In the genomic region with DNA sequence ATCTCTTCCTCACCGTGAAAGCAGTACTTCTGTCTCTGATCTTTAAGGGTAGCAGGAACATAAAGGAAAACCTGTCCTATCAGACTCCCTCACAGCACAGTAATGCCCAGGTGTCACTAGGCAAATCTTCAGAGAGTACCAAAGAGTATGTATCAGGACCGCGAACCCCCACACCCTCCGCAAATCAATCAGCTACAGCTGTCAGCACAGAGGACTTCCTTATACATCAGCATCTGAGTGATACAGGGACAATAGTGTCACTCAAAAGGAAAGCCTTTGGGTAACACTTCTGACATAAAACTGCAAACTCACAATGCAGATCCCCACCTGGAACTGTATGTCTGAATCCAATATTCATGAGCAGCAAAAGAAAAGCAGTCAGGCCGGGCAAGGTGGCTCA, we compare ENCODE assay signal across 11 cellular contexts. TPM values are rescaled to one million over a fixed set of nuclear protein-coding genes. Genes with fewer than 3 reads are reported as not detected.
A peak's percentile ranks its signal among the peaks of the same experiment; 100 is the strongest.
DNase-seq lines count a peak whose midpoint lies in the region; ATAC-seq and TF ChIP-seq lines count a peak whose summit lies in the region.
"Had no signal": no experiment of that assay in that cellular context is flagged by ENCODE, and none has a peak within 500 bp of the region (broad histone marks: within the 10 kb centered on the region; RNA-seq: fewer than 3 reads in every experiment).

No MANE protein-coding gene starts in this region.

- intact Hi-C loops in left cardiac atrium (cut with DNase I), result loop anchor here (10.0 kb wide), 2 partner anchors 50 to 90 kb away; no protein-coding TSS in a partner anchor
- intact Hi-C loops in transverse colon (cut with DNase I; ENCODE audit: low total_unique reads), result no loop called here

- TF ChIP-seq CTCF in right atrium auricular region (IDR thresholded peaks at IDR 0.05), result no peak
- TF ChIP-seq CTCF in transverse colon (IDR thresholded peaks at IDR 0.05), result no peak

- WGBS in transverse colon (ENCODE audit: low coverage in 1 of 2), 2 donors, result 63 to 88% methylated on average over 1 to 5 of the region's 5 CpGs

- H3K9me3 ChIP-seq in right atrium auricular region, result no peaks in the 10 kb centered on the region
- no peaks in the 10 kb centered on the region for H3K9me3 ChIP-seq in T-helper 17 cell (ENCODE audit: control insufficient read depth, low read length, poor library complexity, severe bottlenecking)
- no peaks in the 10 kb centered on the region for H3K9me3 ChIP-seq in transverse colon

- H3K4me1 Mint-ChIP-seq in T-helper 17 cell, result peaks cover 40% of the 10 kb centered on the region
- peaks cover 48 to 57% of the 10 kb centered on the region in 2 donors for H3K4me1 Mint-ChIP-seq in immature natural killer cell

- H3K4me1 ChIP-seq in right atrium auricular region (peaks cover 0 to 55% of the 10 kb centered on the region in 2 donors), transverse colon (peaks cover 33 to 63% (median 53%) of the 10 kb centered on the region in 4 donors)

- H3K36me3 Mint-ChIP-seq in T-helper 17 cell (ENCODE audit: low read depth) (peaks cover 3% of the 10 kb centered on the region), immature natural killer cell (peaks cover 0 to 3% (median 3%) of the 10 kb centered on the region in 3 donors)

- no peaks in the 10 kb centered on the region for H3K9me3 Mint-ChIP-seq in immature natural killer cell

- in situ Hi-C loops in transverse colon (cut with MboI; ENCODE audit: low pct_ligation_motif_present in 1 of 4, low pct_unique_long_range_greater_than_20kb in 1 of 4, low sequenced_read_pairs in 3 of 4), result no loop called here

- H3K27ac ChIP-seq in right atrium auricular region, result peak overlapping the region; percentile 99
- peak overlapping the region; percentile 71 to 100 (median 100) for H3K27ac ChIP-seq in transverse colon

- H3K27ac Mint-ChIP-seq in T-helper 17 cell (no peak overlapping the region), immature natural killer cell (peak overlapping the region in 3 of 6 donors; percentile 26 to 55 (median 30))

- H3K4me3 ChIP-seq in right atrium auricular region (no peak overlapping the region), transverse colon (no peak overlapping the region)

- no peaks in the 10 kb centered on the region for H3K36me3 ChIP-seq in right atrium auricular region
- H3K36me3 ChIP-seq in transverse colon, result no peaks in the 10 kb centered on the region

- TF ChIP-seq POLR2A in transverse colon (IDR thresholded peaks at IDR 0.05), result no peak

- no peak for TF ChIP-seq EP300 in transverse colon (IDR thresholded peaks at IDR 0.05; ENCODE audit: low read depth)

- H3K4me3 Mint-ChIP-seq in T-helper 17 cell, result peak overlapping the region; percentile 45
- peak overlapping the region; percentile 24 to 72 (median 63) for H3K4me3 Mint-ChIP-seq in immature natural killer cell

- H3K27me3 Mint-ChIP-seq in T-helper 17 cell, result no peaks in the 10 kb centered on the region
- peaks cover 3 to 9% (median 6%) of the 10 kb centered on the region in 3 donors for H3K27me3 Mint-ChIP-seq in immature natural killer cell (ENCODE audit: low read depth in 3 of 3)

- H3K27me3 ChIP-seq in right atrium auricular region (no peaks in the 10 kb centered on the region), transverse colon (no peaks in the 10 kb centered on the region)

- ATAC-seq in left cardiac atrium (no peak), T-helper 17 cell (no peak), HG03521 (IDR thresholded peaks at IDR 0.05; ENCODE audit: unreplicated experiment) (no peak)

- DNase-seq in right atrium auricular region (ENCODE audit: low spot score), result no peak
- DNase-seq in left cardiac atrium, result no peak
- no peak for DNase-seq in T-helper 17 cell
- no peak for DNase-seq in immature natural killer cell
- DNase-seq in transverse colon, result no peak
- DNase-seq in midbrain (lab: John Stamatoyannopoulos, UW), result no peak
- no peak for DNase-seq in GF-D8 (lab: John Stamatoyannopoulos, UW)
- DNase-seq: C1 segment of cervical spinal cord; stimulated activated CD4-positive, alpha-beta T cell treated with anti-CD3 and anti-CD28 coated beads, Interleukin-4, amount 100 ng/mL, for 1 hour; SW 1271 had no signal

RNA-seq across cellular contexts. Expression of a gene that starts 2.6 kb away (rescaled TPM):
- total RNA-seq in right atrium auricular region (10 to 100 TPM; 60.1 to 91.9 TPM), left cardiac atrium (10 to 100 TPM; 62.5 to 92.2 TPM), T-helper 17 cell (10 to 100 TPM; 29.6 to 42.1 TPM), transverse colon (10 to 100 TPM; 74.1 to 95.6 (median 92.6) TPM)
- 10 to 100 TPM; 22.1 to 28.5 (median 27.8) TPM for polyA plus RNA-seq in immature natural killer cell

RNA-seq across cellular contexts. Expression of a gene that starts 33.3 kb away (rescaled TPM):
- 1 to 10 TPM in 1 of 2 donors, under 1 TPM in 1; 0.98 to 1.3 TPM for total RNA-seq in right atrium auricular region
- 1 to 10 TPM; 1.7 to 2.2 TPM for total RNA-seq in left cardiac atrium
- under 1 TPM; 0.17 to 0.26 TPM for total RNA-seq in T-helper 17 cell
- polyA plus RNA-seq in immature natural killer cell, result not detected
- 1 to 10 TPM in 3 of 4 donors, not detected in 1; 1.3 to 2.0 (median 1.8) TPM for total RNA-seq in transverse colon
